Comparison of ENCODE assay signal across 1 cellular context in the genomic region with DNA sequence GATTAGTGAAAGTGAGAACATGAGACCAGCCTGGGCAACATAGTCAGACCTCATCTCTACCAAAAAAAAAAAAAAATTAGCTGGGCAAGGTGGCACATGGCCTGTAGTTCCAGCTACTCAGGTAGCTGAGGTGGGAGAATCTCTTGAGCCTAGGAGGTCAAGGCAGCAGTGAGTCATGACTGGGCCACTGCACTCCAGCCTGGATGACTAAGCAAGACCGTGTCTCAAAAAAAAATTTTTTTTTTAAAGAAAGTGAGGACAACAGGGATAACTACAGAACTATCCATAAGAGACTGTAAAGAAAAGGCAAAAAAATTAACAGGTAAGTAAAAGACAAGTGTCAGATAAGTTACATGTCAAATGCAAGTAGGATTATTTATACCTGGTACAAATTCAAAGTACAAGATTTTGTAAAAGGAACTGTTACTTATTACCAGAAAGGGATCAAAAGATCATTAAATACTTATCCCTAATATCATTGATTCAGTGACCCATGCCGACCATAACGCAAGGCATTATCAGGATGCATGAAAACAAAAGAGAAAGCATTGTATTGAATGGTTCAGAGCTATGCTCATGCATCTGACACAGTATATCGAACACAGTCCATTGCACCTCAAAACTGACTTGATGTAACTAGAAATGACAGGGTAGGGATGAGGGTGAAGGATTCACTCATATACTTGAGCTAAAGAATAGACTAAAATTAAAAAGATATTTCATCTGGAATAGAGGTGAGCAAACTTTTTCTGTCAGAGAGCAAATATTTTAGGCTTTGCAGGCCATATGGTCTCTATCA.
TF ChIP-seq lines count a peak whose summit lies in the region.

No MANE protein-coding gene starts in this region.

TF ChIP-seq in HEK293, 187 proteins besides CTCF, POLR2A, EP300 and RAD21 (continued from another document):
- TF ChIP-seq, protein P1, sequence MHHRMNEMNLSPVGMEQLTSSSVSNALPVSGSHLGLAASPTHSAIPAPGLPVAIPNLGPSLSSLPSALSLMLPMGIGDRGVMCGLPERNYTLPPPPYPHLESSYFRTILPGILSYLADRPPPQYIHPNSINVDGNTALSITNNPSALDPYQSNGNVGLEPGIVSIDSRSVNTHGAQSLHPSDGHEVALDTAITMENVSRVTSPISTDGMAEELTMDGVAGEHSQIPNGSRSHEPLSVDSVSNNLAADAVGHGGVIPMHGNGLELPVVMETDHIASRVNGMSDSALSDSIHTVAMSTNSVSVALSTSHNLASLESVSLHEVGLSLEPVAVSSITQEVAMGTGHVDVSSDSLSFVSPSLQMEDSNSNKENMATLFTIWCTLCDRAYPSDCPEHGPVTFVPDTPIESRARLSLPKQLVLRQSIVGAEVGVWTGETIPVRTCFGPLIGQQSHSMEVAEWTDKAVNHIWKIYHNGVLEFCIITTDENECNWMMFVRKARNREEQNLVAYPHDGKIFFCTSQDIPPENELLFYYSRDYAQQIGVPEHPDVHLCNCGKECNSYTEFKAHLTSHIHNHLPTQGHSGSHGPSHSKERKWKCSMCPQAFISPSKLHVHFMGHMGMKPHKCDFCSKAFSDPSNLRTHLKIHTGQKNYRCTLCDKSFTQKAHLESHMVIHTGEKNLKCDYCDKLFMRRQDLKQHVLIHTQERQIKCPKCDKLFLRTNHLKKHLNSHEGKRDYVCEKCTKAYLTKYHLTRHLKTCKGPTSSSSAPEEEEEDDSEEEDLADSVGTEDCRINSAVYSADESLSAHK (tag by site-specific recombination; IDR thresholded peaks at IDR 0.05): no peak
- TF ChIP-seq ZBTB48 (tag by site-specific recombination; IDR thresholded peaks at IDR 0.05) (no peak), ZNF211 (tag by site-specific recombination; IDR thresholded peaks at IDR 0.05; ENCODE audit: low read depth) (no peak), ZFP41 (tag by site-specific recombination; IDR thresholded peaks at IDR 0.05; ENCODE audit: borderline replicate concordance) (no peak), KLF16 (tag by site-specific recombination; IDR thresholded peaks at IDR 0.05) (no peak), OSR2 (tag by site-specific recombination; IDR thresholded peaks at IDR 0.05) (0 out of 2 replicates have a peak, but pooled peaks have one; percentile 24), SALL2 (tag by site-specific recombination; IDR thresholded peaks at IDR 0.05; ENCODE audit: borderline replicate concordance) (no peak), ZNF239 (tag by site-specific recombination; IDR thresholded peaks at IDR 0.05) (no peak), GLIS2 (tag by site-specific recombination; IDR thresholded peaks at IDR 0.05) (no peak), ZFP69B (tag by site-specific recombination; IDR thresholded peaks at IDR 0.05) (no peak)
- TF ChIP-seq, protein P2, sequence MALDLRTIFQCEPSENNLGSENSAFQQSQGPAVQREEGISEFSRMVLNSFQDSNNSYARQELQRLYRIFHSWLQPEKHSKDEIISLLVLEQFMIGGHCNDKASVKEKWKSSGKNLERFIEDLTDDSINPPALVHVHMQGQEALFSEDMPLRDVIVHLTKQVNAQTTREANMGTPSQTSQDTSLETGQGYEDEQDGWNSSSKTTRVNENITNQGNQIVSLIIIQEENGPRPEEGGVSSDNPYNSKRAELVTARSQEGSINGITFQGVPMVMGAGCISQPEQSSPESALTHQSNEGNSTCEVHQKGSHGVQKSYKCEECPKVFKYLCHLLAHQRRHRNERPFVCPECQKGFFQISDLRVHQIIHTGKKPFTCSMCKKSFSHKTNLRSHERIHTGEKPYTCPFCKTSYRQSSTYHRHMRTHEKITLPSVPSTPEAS (tag by site-specific recombination; IDR thresholded peaks at IDR 0.05): no peak
- TF ChIP-seq, protein P3, sequence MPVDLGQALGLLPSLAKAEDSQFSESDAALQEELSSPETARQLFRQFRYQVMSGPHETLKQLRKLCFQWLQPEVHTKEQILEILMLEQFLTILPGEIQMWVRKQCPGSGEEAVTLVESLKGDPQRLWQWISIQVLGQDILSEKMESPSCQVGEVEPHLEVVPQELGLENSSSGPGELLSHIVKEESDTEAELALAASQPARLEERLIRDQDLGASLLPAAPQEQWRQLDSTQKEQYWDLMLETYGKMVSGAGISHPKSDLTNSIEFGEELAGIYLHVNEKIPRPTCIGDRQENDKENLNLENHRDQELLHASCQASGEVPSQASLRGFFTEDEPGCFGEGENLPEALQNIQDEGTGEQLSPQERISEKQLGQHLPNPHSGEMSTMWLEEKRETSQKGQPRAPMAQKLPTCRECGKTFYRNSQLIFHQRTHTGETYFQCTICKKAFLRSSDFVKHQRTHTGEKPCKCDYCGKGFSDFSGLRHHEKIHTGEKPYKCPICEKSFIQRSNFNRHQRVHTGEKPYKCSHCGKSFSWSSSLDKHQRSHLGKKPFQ (tag by site-specific recombination; IDR thresholded peaks at IDR 0.05): no peak
